In the genomic region with DNA sequence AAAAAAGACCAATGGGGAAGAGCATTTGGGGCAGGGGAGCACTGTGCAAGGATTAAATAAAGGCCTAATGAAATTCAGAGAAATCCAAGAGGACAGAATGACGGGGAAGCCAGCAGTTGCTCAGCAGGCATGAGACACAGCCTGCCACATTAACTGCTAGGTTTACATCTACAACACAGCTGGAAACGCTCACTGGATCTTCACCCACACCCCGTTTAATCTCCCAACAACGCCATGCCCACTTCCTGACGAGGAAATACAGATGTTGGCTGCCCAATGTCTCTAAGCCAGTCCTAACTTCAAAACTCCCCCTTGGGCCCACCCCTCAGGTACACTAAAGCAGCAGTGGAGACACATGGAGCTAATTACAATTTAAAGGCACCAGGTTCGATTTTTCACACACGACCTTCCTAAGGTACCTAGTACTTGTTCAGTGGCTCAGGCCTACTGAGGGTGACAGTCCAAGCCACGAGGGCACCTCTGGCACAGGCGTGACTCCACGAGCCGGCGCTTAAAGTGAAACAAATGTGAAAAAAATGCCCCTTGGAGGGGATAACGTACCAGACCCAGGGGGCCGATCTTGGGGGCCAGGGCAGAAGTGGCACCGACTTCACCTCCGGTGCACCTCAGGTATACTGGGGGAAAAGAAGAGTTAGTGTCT, we compare ENCODE assay signal across 8 cellular contexts. TPM values are rescaled to one million over a fixed set of nuclear protein-coding genes. Genes with fewer than 3 reads are reported as not detected.
A peak's percentile ranks its signal among the peaks of the same experiment; 100 is the strongest.
DNase-seq lines count a peak whose midpoint lies in the region; ATAC-seq and TF ChIP-seq lines count a peak whose summit lies in the region.

No MANE protein-coding gene starts in this region.

- WGBS in gastroesophageal sphincter (ENCODE audit: low coverage in 1 of 2), 2 donors: 1 to 3% methylated on average over 14 to 16 of the region's 16 CpGs

- TF ChIP-seq CTCF in AG10803 (conservative IDR thresholded peaks at IDR 0.05; ENCODE audit: low read length) (no peak), gastroesophageal sphincter (IDR thresholded peaks at IDR 0.05) (no peak), progenitor cell of endocrine pancreas (IDR thresholded peaks at IDR 0.05; ENCODE audit: unreplicated experiment) (no peak)

- no peak for TF ChIP-seq EP300 in gastroesophageal sphincter (IDR thresholded peaks at IDR 0.05)

- peak overlapping the region; percentile 54 to 98 (median 92) for H3K27ac ChIP-seq in gastroesophageal sphincter

- no peak for TF ChIP-seq POLR2A in gastroesophageal sphincter (IDR thresholded peaks at IDR 0.05)

- POLR2A ChIA-PET in activated CD4-positive, alpha-beta memory T cell treated with anti-CD3 and anti-CD28 coated beads, Interleukin-2, amount 10 ng/mL, durations not matched to agents 7 days and 5 days (lab: Charles Lee): interaction anchor here (0.7 to 4.1 kb wide), 41 partner anchors 9 to 645 kb away, joined by 3 to 75 read pairs (median 5); partner anchors contain the start of genes CDK9, SLC2A8, TOR2A and ZBTB43

- H3K36me3 ChIP-seq in HAP-1 (replicated peaks) (peaks cover 64% of the 10 kb centered on the region), gastroesophageal sphincter (peaks cover 0 to 66% of the 10 kb centered on the region in 2 donors)

- H3K4me1 Mint-ChIP-seq in activated CD4-positive, alpha-beta memory T cell treated with anti-CD3 and anti-CD28 coated beads, Interleukin-2, amount 10 ng/mL, durations not matched to agents 7 days and 5 days: peaks cover 53% of the 10 kb centered on the region
- peaks cover 23% of the 10 kb centered on the region for H3K4me1 Mint-ChIP-seq in progenitor cell of endocrine pancreas (ENCODE audit: low read depth)

- peak overlapping the region; percentile 97 for H3K27ac Mint-ChIP-seq in activated CD4-positive, alpha-beta memory T cell treated with anti-CD3 and anti-CD28 coated beads, Interleukin-2, amount 10 ng/mL, durations not matched to agents 7 days and 5 days
- peak overlapping the region; percentile 99 for H3K27ac Mint-ChIP-seq in progenitor cell of endocrine pancreas

- in situ Hi-C loops in HAP-1 (cut with MboI; ENCODE audit: low sequenced_read_pairs): no loop called here

- CTCF ChIA-PET in activated CD4-positive, alpha-beta memory T cell treated with anti-CD3 and anti-CD28 coated beads, Interleukin-2, amount 10 ng/mL, durations not matched to agents 7 days and 5 days (lab: Charles Lee): interaction anchor here (0.9 to 2.1 kb wide), 9 partner anchors 11 to 284 kb away, joined by 3 to 9 read pairs (median 4); partner anchors contain the start of genes SLC2A8, TOR2A and ZNF79

- H3K27me3 Mint-ChIP-seq in activated CD4-positive, alpha-beta memory T cell treated with anti-CD3 and anti-CD28 coated beads, Interleukin-2, amount 10 ng/mL, durations not matched to agents 7 days and 5 days: no peaks in the 10 kb centered on the region
- no peaks in the 10 kb centered on the region for H3K27me3 Mint-ChIP-seq in progenitor cell of endocrine pancreas

- peak; percentile 50 for DNase-seq in AG10803 (ENCODE audit: low read depth)
- peak in 1 of 2 experiments; percentile 30 for DNase-seq in HAP-1 (ENCODE audit: low spot score in 2 of 2)
- no peak for DNase-seq in activated CD4-positive, alpha-beta memory T cell treated with anti-CD3 and anti-CD28 coated beads, Interleukin-2, amount 10 ng/mL, durations not matched to agents 7 days and 5 days
- DNase-seq in progenitor cell of endocrine pancreas (ENCODE audit: low spot score, unreplicated experiment): no peak
- DNase-seq in NCI-H226: no peak

- H3K27me3 ChIP-seq in HAP-1 (ENCODE audit: low read depth) (no peaks in the 10 kb centered on the region), gastroesophageal sphincter (no peaks in the 10 kb centered on the region)

- peaks cover 14% of the 10 kb centered on the region for H3K9me3 Mint-ChIP-seq in activated CD4-positive, alpha-beta memory T cell treated with anti-CD3 and anti-CD28 coated beads, Interleukin-2, amount 10 ng/mL, durations not matched to agents 7 days and 5 days
- H3K9me3 Mint-ChIP-seq in progenitor cell of endocrine pancreas (ENCODE audit: low read depth): no peaks in the 10 kb centered on the region

- H3K4me3 Mint-ChIP-seq in activated CD4-positive, alpha-beta memory T cell treated with anti-CD3 and anti-CD28 coated beads, Interleukin-2, amount 10 ng/mL, durations not matched to agents 7 days and 5 days: peak overlapping the region; percentile 84
- peak overlapping the region; percentile 95 for H3K4me3 Mint-ChIP-seq in progenitor cell of endocrine pancreas (ENCODE audit: low read depth)

- peaks cover 12% of the 10 kb centered on the region for H3K4me1 ChIP-seq in HAP-1
- H3K4me1 ChIP-seq in gastroesophageal sphincter: peaks cover 3 to 44% (median 20%) of the 10 kb centered on the region in 3 donors

- H3K9me3 ChIP-seq in HAP-1 (peaks cover 5% of the 10 kb centered on the region), gastroesophageal sphincter (no peaks in the 10 kb centered on the region)

- no peak for ATAC-seq in gastroesophageal sphincter
- no peak for ATAC-seq in GM18868 (IDR thresholded peaks at IDR 0.05; ENCODE audit: unreplicated experiment)
- ATAC-seq in HG02885 (IDR thresholded peaks at IDR 0.05; ENCODE audit: poor library complexity, unreplicated experiment): no peak

- peaks cover 61% of the 10 kb centered on the region for H3K36me3 Mint-ChIP-seq in activated CD4-positive, alpha-beta memory T cell treated with anti-CD3 and anti-CD28 coated beads, Interleukin-2, amount 10 ng/mL, durations not matched to agents 7 days and 5 days (ENCODE audit: low read depth)
- peaks cover 30% of the 10 kb centered on the region for H3K36me3 Mint-ChIP-seq in progenitor cell of endocrine pancreas (ENCODE audit: insufficient read depth)

- H3K4me3 ChIP-seq in AG10803 (ENCODE audit: low read length) (peak overlapping the region; percentile 96), HAP-1 (peak overlapping the region; percentile 98), gastroesophageal sphincter (peak overlapping the region; percentile 61 to 87)

RNA-seq across cellular contexts. Expression of gene RPL12, which starts 0.9 kb away (rescaled TPM):
- 1,000 to 10,000 TPM; 1,379 to 1,395 TPM for total RNA-seq in activated CD4-positive, alpha-beta memory T cell treated with anti-CD3 and anti-CD28 coated beads, Interleukin-2, amount 10 ng/mL, durations not matched to agents 7 days and 5 days
- total RNA-seq in gastroesophageal sphincter (1,000 to 10,000 TPM in 3 of 4 donors, 100 to 1,000 TPM in 1; 879 to 2,906 (median 1,722) TPM), progenitor cell of endocrine pancreas (1,044 and 1,067 TPM in 2 replicates)

RNA-seq across cellular contexts. Expression of gene LRSAM1, which starts 1.0 kb away (rescaled TPM):
- 10 to 100 TPM; 25.4 to 26.9 TPM for total RNA-seq in activated CD4-positive, alpha-beta memory T cell treated with anti-CD3 and anti-CD28 coated beads, Interleukin-2, amount 10 ng/mL, durations not matched to agents 7 days and 5 days
- total RNA-seq in gastroesophageal sphincter (10 to 100 TPM; 15.5 to 26.5 (median 20.2) TPM), progenitor cell of endocrine pancreas (28.5 TPM in 2 replicates)

RNA-seq across cellular contexts. Expression of gene ZNF79, which starts 26.1 kb away (rescaled TPM):
- total RNA-seq in activated CD4-positive, alpha-beta memory T cell treated with anti-CD3 and anti-CD28 coated beads, Interleukin-2, amount 10 ng/mL, durations not matched to agents 7 days and 5 days: 10 to 100 TPM; 12.5 to 12.7 TPM
- 10 to 100 TPM in 3 of 4 donors, 1 to 10 TPM in 1; 5.3 to 16.3 (median 12.7) TPM for total RNA-seq in gastroesophageal sphincter
- 12.4 and 12.7 TPM in 2 replicates for total RNA-seq in progenitor cell of endocrine pancreas

RNA-seq across cellular contexts. Expression of gene SLC2A8, which starts 53.3 kb away (rescaled TPM):
- 1 to 10 TPM; 7.5 to 7.7 TPM for total RNA-seq in activated CD4-positive, alpha-beta memory T cell treated with anti-CD3 and anti-CD28 coated beads, Interleukin-2, amount 10 ng/mL, durations not matched to agents 7 days and 5 days
- total RNA-seq in gastroesophageal sphincter (10 to 100 TPM; 23.7 to 40.2 (median 29.8) TPM), progenitor cell of endocrine pancreas (48.0 and 50.7 TPM in 2 replicates)
